In the genomic region with DNA sequence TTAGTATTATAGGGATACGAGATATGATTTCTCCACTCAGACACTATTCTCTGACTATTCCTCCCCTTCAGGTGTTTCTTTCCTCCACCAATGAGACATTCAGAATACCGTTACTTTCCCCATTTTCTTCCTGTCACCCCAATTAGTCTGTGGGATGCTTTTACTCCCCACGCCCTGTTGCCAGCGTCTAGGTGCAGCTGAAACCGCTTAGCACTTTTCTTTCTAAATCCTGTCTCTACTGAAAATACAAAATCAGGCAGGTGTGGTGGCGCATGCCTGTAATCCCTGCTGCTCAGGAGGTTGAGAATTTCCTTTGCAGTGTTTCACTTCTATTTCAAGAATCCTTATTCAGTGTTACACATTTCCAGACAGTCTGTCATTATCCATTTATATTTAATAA, we compare ENCODE assay signal across 4 cellular contexts.
"Had no signal": no experiment of that assay in that cellular context is flagged by ENCODE, and none has a peak within 500 bp of the region (broad histone marks: within the 10 kb centered on the region; RNA-seq: fewer than 3 reads in every experiment).

No MANE protein-coding gene starts in this region.

- H3K4me3 Mint-ChIP-seq: IgD-negative memory B cell had no signal

- H3K4me1 Mint-ChIP-seq: IgD-negative memory B cell had no signal

- H3K36me3 Mint-ChIP-seq: IgD-negative memory B cell had no signal

- H3K4me3 ChIP-seq: K562 had no signal

- DNase-seq: IMR-90 had no signal

- H3K27ac ChIP-seq: HL-60 had no signal

- H3K9me3 Mint-ChIP-seq: IgD-negative memory B cell had no signal
